In genomic region chr21:33480481-33481103, GRCh38 we compare ENCODE assay signal across 8 cellular contexts. TPM values are rescaled to one million over a fixed set of nuclear protein-coding genes. Genes with fewer than 3 reads are reported as not detected.
DNase-seq lines count a peak whose midpoint lies in the region; ATAC-seq, FAIRE-seq and TF ChIP-seq lines count a peak whose summit lies in the region.

No MANE protein-coding gene starts in this region.

- TF ChIP-seq POLR2A in adrenal gland (IDR thresholded peaks at IDR 0.05): no peak

- no peak for TF ChIP-seq CTCF in adrenal gland (IDR thresholded peaks at IDR 0.05)
- TF ChIP-seq CTCF in left lung (IDR thresholded peaks at IDR 0.05): no peak

- CTCF ChIA-PET in activated CD4-positive, alpha-beta T cell treated with anti-CD3 and anti-CD28 coated beads, Interleukin-2, amount 10 ng/mL, durations not matched to agents 7 days and 5 days (lab: Charles Lee): interaction anchor here (0.6 to 2.8 kb wide), 9 partner anchors 8 to 156 kb away, joined by 3 to 20 read pairs (median 5); partner anchors contain the start of genes DNAJC28 and IFNAR1

- no peaks in the 10 kb centered on the region for H3K27me3 Mint-ChIP-seq in activated CD4-positive, alpha-beta T cell treated with anti-CD3 and anti-CD28 coated beads, Interleukin-2, amount 10 ng/mL, durations not matched to agents 7 days and 5 days

- no peaks in the 10 kb centered on the region for H3K9me3 Mint-ChIP-seq in activated CD4-positive, alpha-beta T cell treated with anti-CD3 and anti-CD28 coated beads, Interleukin-2, amount 10 ng/mL, durations not matched to agents 7 days and 5 days

- POLR2A ChIA-PET in activated CD4-positive, alpha-beta T cell treated with anti-CD3 and anti-CD28 coated beads, Interleukin-2, amount 10 ng/mL, durations not matched to agents 7 days and 5 days (lab: Charles Lee): interaction anchor here (0.5 to 2.1 kb wide), 3 partner anchors 11 to 233 kb away, joined by 3 to 15 read pairs (median 3); partner anchors contain the start of gene DNAJC28

- H3K36me3 Mint-ChIP-seq in activated CD4-positive, alpha-beta T cell treated with anti-CD3 and anti-CD28 coated beads, Interleukin-2, amount 10 ng/mL, durations not matched to agents 7 days and 5 days (ENCODE audit: low read depth): no peaks in the 10 kb centered on the region

- H3K4me3 ChIP-seq in adrenal gland: peak overlapping the region; percentile 31 to 88 (median 66)
- peak overlapping the region; percentile 72 to 90 for H3K4me3 ChIP-seq in left lung

- H3K27me3 ChIP-seq in adrenal gland (no peaks in the 10 kb centered on the region), left lung (no peaks in the 10 kb centered on the region)

- DNase-seq in activated CD4-positive, alpha-beta T cell treated with anti-CD3 and anti-CD28 coated beads, Interleukin-2, amount 10 ng/mL, durations not matched to agents 7 days and 5 days: no peak
- DNase-seq in activated CD4-positive, alpha-beta T cell treated with anti-CD3 and anti-CD28 coated beads for 4 hours: no peak
- DNase-seq in adrenal gland (no peak), left lung (no peak), NCI-H526 treated with DMSO at 0.1 percent for 48 hours (lab: John Stamatoyannopoulos, UW) (no peak), RCC 7860 (ENCODE audit: low spot score) (no peak)
- DNase-seq in activated CD4-positive, CD25-positive, alpha-beta regulatory T cell (lab: John Stamatoyannopoulos, UW): no peak

- H3K9me3 ChIP-seq in adrenal gland (replicated peaks in 1 of 3): no peaks in the 10 kb centered on the region
- no peaks in the 10 kb centered on the region for H3K9me3 ChIP-seq in left lung

- intact Hi-C loops in adrenal gland (cut with DNase I) (no loop called here), left lung (cut with DNase I) (no loop called here)

- H3K4me3 Mint-ChIP-seq in activated CD4-positive, alpha-beta T cell treated with anti-CD3 and anti-CD28 coated beads, Interleukin-2, amount 10 ng/mL, durations not matched to agents 7 days and 5 days: peak overlapping the region; percentile 90

- H3K27ac Mint-ChIP-seq in activated CD4-positive, alpha-beta T cell treated with anti-CD3 and anti-CD28 coated beads, Interleukin-2, amount 10 ng/mL, durations not matched to agents 7 days and 5 days: peak overlapping the region; percentile 97

- peaks cover 25% of the 10 kb centered on the region for H3K4me1 Mint-ChIP-seq in activated CD4-positive, alpha-beta T cell treated with anti-CD3 and anti-CD28 coated beads, Interleukin-2, amount 10 ng/mL, durations not matched to agents 7 days and 5 days

- no peak for ATAC-seq in left lung

- no peak for FAIRE-seq in RCC 7860 (lab: Jason Lieb, UNC)

- peaks cover 0 to 16% of the 10 kb centered on the region in 2 donors for H3K4me1 ChIP-seq in adrenal gland (replicated peaks in 1 of 2)
- H3K4me1 ChIP-seq in left lung: peaks cover 6 to 31% of the 10 kb centered on the region in 2 donors

- 27 to 29% (median 29%) methylated on average over 17 of the region's 17 CpGs for WGBS in adrenal gland, 4 donors

- no peaks in the 10 kb centered on the region for H3K36me3 ChIP-seq in adrenal gland (replicated peaks in 1 of 2)
- H3K36me3 ChIP-seq in left lung: no peaks in the 10 kb centered on the region

- peak overlapping the region; percentile 89 to 99 (median 97) for H3K27ac ChIP-seq in adrenal gland
- H3K27ac ChIP-seq in left lung: peak overlapping the region; percentile 85 to 100
- H3K27ac ChIP-seq in temporal lobe (ENCODE audit: low read depth, low read length): peak overlapping the region; percentile 83

RNA-seq across cellular contexts. Expression of gene TMEM50B, which starts 0.8 kb away (rescaled TPM):
- total RNA-seq in activated CD4-positive, alpha-beta T cell treated with anti-CD3 and anti-CD28 coated beads, Interleukin-2, amount 10 ng/mL, durations not matched to agents 7 days and 5 days: 10 to 100 TPM; 33.5 to 34.4 TPM
- 10 to 100 TPM; 27.7 to 85.5 (median 45.0) TPM for total RNA-seq in adrenal gland
- 100 to 1,000 TPM in 1 of 3 donors, 10 to 100 TPM in 2; 45.3 to 122 (median 53.3) TPM for polyA plus RNA-seq in adrenal gland
- 10 to 100 TPM; 45.6 to 57.5 TPM for total RNA-seq in left lung
- 33.9 TPM for total RNA-seq in temporal lobe

RNA-seq across cellular contexts. Expression of gene DNAJC28, which starts 10.9 kb away (rescaled TPM):
- under 1 TPM; 0.40 to 0.58 TPM for total RNA-seq in activated CD4-positive, alpha-beta T cell treated with anti-CD3 and anti-CD28 coated beads, Interleukin-2, amount 10 ng/mL, durations not matched to agents 7 days and 5 days
- total RNA-seq in adrenal gland (1 to 10 TPM; 2.4 to 6.6 (median 3.8) TPM), left lung (1 to 10 TPM; 1.2 to 1.6 TPM), temporal lobe (3.0 TPM)
- polyA plus RNA-seq in adrenal gland: 1 to 10 TPM; 2.4 to 6.8 (median 3.3) TPM
